15 cellular contexts compared by ENCODE assay signal in genomic region chr1:243731974-243732373, GRCh38.
A peak's percentile ranks its signal among the peaks of the same experiment; 100 is the strongest.
DNase-seq lines count a peak whose midpoint lies in the region; ATAC-seq and TF ChIP-seq lines count a peak whose summit lies in the region.
"Had no signal": no experiment of that assay in that cellular context is flagged by ENCODE, and none has a peak within 500 bp of the region (broad histone marks: within the 10 kb centered on the region; RNA-seq: fewer than 3 reads in every experiment).

No MANE protein-coding gene starts in this region.

- no peak overlapping the region for H3K27ac ChIP-seq in mammary epithelial cell (ENCODE audit: insufficient read depth, low read depth, low read length)
- H3K27ac ChIP-seq: SJCRH30 had no signal

- H3K27me3 Mint-ChIP-seq in brain: no peaks in the 10 kb centered on the region
- H3K27me3 Mint-ChIP-seq in natural killer cell treated with Interleukin-12 subunit alpha and Interleukin-12 subunit beta and Interleukin-15 and Interleukin-18, amount 100 ng/mL, for 72 hours: no peaks in the 10 kb centered on the region
- H3K27me3 Mint-ChIP-seq: type B pancreatic cell had no signal

- TF ChIP-seq CTCF in GM12865 (IDR thresholded peaks at IDR 0.05; ENCODE audit: insufficient read depth, low read depth, low read length, missing control alignments) (no peak), brain (conservative IDR thresholded peaks at IDR 0.05) (no peak), mammary epithelial cell (conservative IDR thresholded peaks at IDR 0.05 in 1 of 2, IDR thresholded peaks at IDR 0.05 in 1 of 2; ENCODE audit: extremely low read depth in 1 of 2, insufficient read depth in 1 of 2, low read depth in 1 of 2, low read length in 2 of 2) (no peak)

- 41% methylated on average over 3 of the region's 3 CpGs for WGBS in mammary epithelial cell (ENCODE audit: low coverage, missing lambda C conversion rate)

- no peak overlapping the region for H2AFZ ChIP-seq in mammary epithelial cell (ENCODE audit: low read depth, low read length)

- DNase-seq in GM12865 (ENCODE audit: low read depth) (peak; percentile 19), MV-4-11 (lab: John Stamatoyannopoulos, UW) (peak; percentile 90), mammary epithelial cell (no peak), GM03348 (ENCODE audit: low spot score) (no peak)
- DNase-seq in natural killer cell treated with Interleukin-12 subunit alpha and Interleukin-12 subunit beta and Interleukin-15 and Interleukin-18, amount 100 ng/mL, for 72 hours (ENCODE audit: low spot score): peak; percentile 65
- DNase-seq: activated CD8-positive, alpha-beta T cell treated with anti-CD3 and anti-CD28 coated beads, Interleukin-2, amount 10 ng/mL, durations not matched to agents 7 days and 5 days; activated effector memory CD4-positive, alpha-beta T cell treated with Interleukin-2 at 50 U/mL for 16 hours; DMS79 treated with DMSO at 0.1 percent for 48 hours; NCI-H526 treated with DMSO at 0.1 percent for 48 hours; SJCRH30 had no signal

- dilution Hi-C loops in mammary epithelial cell (cut with HindIII; ENCODE audit: low sequenced_read_pairs): no loop called here

- no peak overlapping the region for H3K4me3 Mint-ChIP-seq in brain
- H3K4me3 Mint-ChIP-seq in natural killer cell treated with Interleukin-12 subunit alpha and Interleukin-12 subunit beta and Interleukin-15 and Interleukin-18, amount 100 ng/mL, for 72 hours: peak overlapping the region; percentile 58
- H3K4me3 Mint-ChIP-seq: activated CD8-positive, alpha-beta T cell treated with anti-CD3 and anti-CD28 coated beads, Interleukin-2, amount 10 ng/mL, durations not matched to agents 7 days and 5 days; type B pancreatic cell had no signal

- ATAC-seq in natural killer cell treated with Interleukin-12 subunit alpha and Interleukin-12 subunit beta and Interleukin-15 and Interleukin-18, amount 100 ng/mL, for 72 hours: peak; percentile 69 to 77
- ATAC-seq in GM21360 (IDR thresholded peaks at IDR 0.05; ENCODE audit: unreplicated experiment) (no peak), GM18502 (IDR thresholded peaks at IDR 0.05; ENCODE audit: poor library complexity, unreplicated experiment) (no peak)
- ATAC-seq: activated CD8-positive, alpha-beta T cell treated with anti-CD3 and anti-CD28 coated beads, Interleukin-2, amount 10 ng/mL, durations not matched to agents 7 days and 5 days had no signal

- intact Hi-C loops in mammary epithelial cell (cut with micrococcal nuclease): no loop called here

- no peaks in the 10 kb centered on the region for H4K20me1 ChIP-seq in mammary epithelial cell (ENCODE audit: insufficient read depth, low read length)

- no peak overlapping the region for H3K4me3 ChIP-seq in GM12865 (ENCODE audit: low read depth, low read length)
- no peak overlapping the region for H3K4me3 ChIP-seq in mammary epithelial cell (replicated peaks in 1 of 3; ENCODE audit: insufficient read depth in 1 of 3, low read depth in 2 of 3, low read length in 3 of 3)
- H3K4me3 ChIP-seq: pancreas, SJCRH30 had no signal

- H3K36me3 ChIP-seq in mammary epithelial cell (ENCODE audit: insufficient read depth, low read length): no peaks in the 10 kb centered on the region
- H3K36me3 ChIP-seq: pancreas had no signal

- CTCF ChIA-PET in mammary epithelial cell (lab: Charles Lee; ENCODE audit: low non-redundant PET): no interaction called here

- peaks cover 22% of the 10 kb centered on the region for H3K4me1 ChIP-seq in mammary epithelial cell (ENCODE audit: insufficient read depth, low read length)
- H3K4me1 ChIP-seq: pancreas, SJCRH30 had no signal

- H3K36me3 Mint-ChIP-seq in brain: peaks cover 18% of the 10 kb centered on the region
- peaks cover 13% of the 10 kb centered on the region for H3K36me3 Mint-ChIP-seq in natural killer cell treated with Interleukin-12 subunit alpha and Interleukin-12 subunit beta and Interleukin-15 and Interleukin-18, amount 100 ng/mL, for 72 hours
- H3K36me3 Mint-ChIP-seq: type B pancreatic cell had no signal

- no peaks in the 10 kb centered on the region for H3K27me3 ChIP-seq in mammary epithelial cell (ENCODE audit: insufficient read depth, low read length)
- H3K27me3 ChIP-seq: pancreas, SJCRH30 had no signal

- H3K79me2 ChIP-seq in mammary epithelial cell (ENCODE audit: insufficient read depth, low read length): peaks cover 3% of the 10 kb centered on the region

- H3K4me2 ChIP-seq in mammary epithelial cell (ENCODE audit: insufficient read depth, low read depth, low read length): no peak overlapping the region

- in situ Hi-C loops in mammary epithelial cell (cut with MboI; ENCODE audit: low sequenced_read_pairs in 2 of 2): no loop called here

- H3K27ac Mint-ChIP-seq in brain: peak overlapping the region; percentile 27 to 88 (median 65)
- H3K27ac Mint-ChIP-seq in natural killer cell treated with Interleukin-12 subunit alpha and Interleukin-12 subunit beta and Interleukin-15 and Interleukin-18, amount 100 ng/mL, for 72 hours: peak overlapping the region; percentile 65 to 81
- H3K27ac Mint-ChIP-seq: activated CD8-positive, alpha-beta T cell treated with anti-CD3 and anti-CD28 coated beads, Interleukin-2, amount 10 ng/mL, durations not matched to agents 7 days and 5 days; type B pancreatic cell had no signal

- peaks cover 0 to 5% (median 0%) of the 10 kb centered on the region in 5 experiments for H3K9me3 Mint-ChIP-seq in brain
- H3K9me3 Mint-ChIP-seq in natural killer cell treated with Interleukin-12 subunit alpha and Interleukin-12 subunit beta and Interleukin-15 and Interleukin-18, amount 100 ng/mL, for 72 hours: no peaks in the 10 kb centered on the region
- H3K9me3 Mint-ChIP-seq: type B pancreatic cell had no signal

- H3K9me3 ChIP-seq in mammary epithelial cell (replicated peaks; ENCODE audit: insufficient read depth, low read length): no peaks in the 10 kb centered on the region
- H3K9me3 ChIP-seq: pancreas, SJCRH30 had no signal

- no peak overlapping the region for H3K9ac ChIP-seq in mammary epithelial cell (ENCODE audit: insufficient read depth, low read length)

- no TSS peak for BruUV-seq in mammary epithelial cell (replicated peaks; lab: Mats Ljungman, UMichigan)

- H3K4me1 Mint-ChIP-seq in brain: peaks cover 71% of the 10 kb centered on the region
- peaks cover 39 to 68% of the 10 kb centered on the region in 2 donors for H3K4me1 Mint-ChIP-seq in natural killer cell treated with Interleukin-12 subunit alpha and Interleukin-12 subunit beta and Interleukin-15 and Interleukin-18, amount 100 ng/mL, for 72 hours (ENCODE audit: low read depth in 2 of 2)

Comparison
In these comparisons a context has a peak if more than half of its experiments do, and no peak if none do; other contexts are left out.
1. DNase-seq: peak in GM12865 (single experiment), MV-4-11 (single experiment) and natural killer cell treated with Interleukin-12 subunit alpha and Interleukin-12 subunit beta and Interleukin-15 and Interleukin-18, amount 100 ng/mL, for 72 hours (single experiment); none in mammary epithelial cell (single experiment) and GM03348 (single experiment).
2. ATAC-seq: peak in natural killer cell treated with Interleukin-12 subunit alpha and Interleukin-12 subunit beta and Interleukin-15 and Interleukin-18, amount 100 ng/mL, for 72 hours (2 of 2); none in GM21360 (single experiment) and GM18502 (single experiment).